Comparison of ENCODE assay signal across 9 cellular contexts in genomic region chr7:105648561-105649401, GRCh38.
A peak's percentile ranks its signal among the peaks of the same experiment; 100 is the strongest.
DNase-seq lines count a peak whose midpoint lies in the region; ATAC-seq and TF ChIP-seq lines count a peak whose summit lies in the region.
"Had no signal": no experiment of that assay in that cellular context is flagged by ENCODE, and none has a peak within 500 bp of the region (broad histone marks: within the 10 kb centered on the region; RNA-seq: fewer than 3 reads in every experiment).

No MANE protein-coding gene starts in this region.

- TF ChIP-seq CTCF in esophagus squamous epithelium (IDR thresholded peaks at IDR 0.05): no peak

- DNase-seq in A172 (ENCODE audit: low spot score) (peak; percentile 68), NCI-H69 (lab: John Stamatoyannopoulos, UW) (peak; percentile 99), epithelial cell of prostate (ENCODE audit: low read depth, low spot score) (peak; percentile 39), esophagus squamous epithelium (lab: John Stamatoyannopoulos, UW) (no peak), CD1c-positive myeloid dendritic cell (ENCODE audit: extremely low spot score) (no peak)
- DNase-seq: midbrain had no signal

- H3K27me3 ChIP-seq in HUES48 (ENCODE audit: control insufficient read depth, insufficient read depth, low read length) (no peaks in the 10 kb centered on the region), esophagus squamous epithelium (no peaks in the 10 kb centered on the region)

- no peak for TF ChIP-seq POLR2A in esophagus squamous epithelium (IDR thresholded peaks at IDR 0.05)

- no peak overlapping the region for H3K4me3 ChIP-seq in HUES48 (ENCODE audit: low read depth, low read length)
- no peak overlapping the region for H3K4me3 ChIP-seq in esophagus squamous epithelium

- no peak overlapping the region for H3K9ac ChIP-seq in HUES48 (ENCODE audit: low read depth, low read length)

- no peaks in the 10 kb centered on the region for H3K9me3 ChIP-seq in HUES48 (ENCODE audit: control insufficient read depth, insufficient read depth, low read length)
- no peaks in the 10 kb centered on the region for H3K9me3 ChIP-seq in esophagus squamous epithelium

- ATAC-seq in HG03175 (IDR thresholded peaks at IDR 0.05; ENCODE audit: unreplicated experiment) (no peak), HG03135 (IDR thresholded peaks at IDR 0.05; ENCODE audit: unreplicated experiment) (no peak)

- H3K27ac ChIP-seq in HUES48 (ENCODE audit: low read depth, low read length) (peak overlapping the region; percentile 50), epithelial cell of prostate (no peak overlapping the region), esophagus squamous epithelium (no peak overlapping the region)

- H3K4me1 ChIP-seq in HUES48 (ENCODE audit: control insufficient read depth, insufficient read depth, low read length): peaks cover 50% of the 10 kb centered on the region
- peaks cover 0 to 39% (median 14%) of the 10 kb centered on the region in 3 donors for H3K4me1 ChIP-seq in esophagus squamous epithelium

- H3K36me3 ChIP-seq in HUES48 (ENCODE audit: control insufficient read depth, insufficient read depth, low read length) (peaks cover 5% of the 10 kb centered on the region; the same call in 1 of the 2 replicates), esophagus squamous epithelium (peaks cover 0 to 56% (median 0%) of the 10 kb centered on the region in 3 donors)

- intact Hi-C loops in esophagus squamous epithelium (cut with DNase I): no loop called here

- WGBS in esophagus squamous epithelium, 2 donors: 69 to 72% methylated on average over 12 to 13 of the region's 13 CpGs

Comparison
In these comparisons a context has a peak if more than half of its experiments do, and no peak if none do; other contexts are left out.
1. DNase-seq: peak in A172 (single experiment), NCI-H69 (single experiment) and epithelial cell of prostate (single experiment); none in esophagus squamous epithelium (single experiment) and CD1c-positive myeloid dendritic cell (single experiment).